In genomic region chr14:81408595-81408994, GRCh38 we compare ENCODE assay signal across 1 cellular context.
TF ChIP-seq lines count a peak whose summit lies in the region.

No MANE protein-coding gene starts in this region.

TF ChIP-seq in HCT116, 20 proteins besides CTCF, POLR2A, EP300 and RAD21:
- TF ChIP-seq TCF7L2 (IDR thresholded peaks at IDR 0.05; ENCODE audit: borderline replicate concordance, extremely low read depth, insufficient read depth, insufficient read length) (no peak), ZBTB33 (IDR thresholded peaks at IDR 0.05; ENCODE audit: extremely low read depth, insufficient replicate concordance, low read length) (no peak), REST (IDR thresholded peaks at IDR 0.05; ENCODE audit: low read depth) (no peak), SP1 (IDR thresholded peaks at IDR 0.05; ENCODE audit: low read depth) (no peak), JUND (IDR thresholded peaks at IDR 0.05) (no peak), SIN3A (IDR thresholded peaks at IDR 0.05; ENCODE audit: low read depth) (no peak), ELF1 (IDR thresholded peaks at IDR 0.05; ENCODE audit: borderline replicate concordance, low read depth) (no peak), SRF (IDR thresholded peaks at IDR 0.05; ENCODE audit: low read depth) (no peak), ATF3 (IDR thresholded peaks at IDR 0.05) (no peak), EZH2phosphoT487 (IDR thresholded peaks at IDR 0.05; ENCODE audit: borderline replicate concordance) (no peak), FOSL1 (IDR thresholded peaks at IDR 0.05; ENCODE audit: low read depth) (no peak)
